Comparison of ENCODE assay signal across 20 cellular contexts in genomic region chr6:46051962-46052361, GRCh38. TPM values are rescaled to one million over a fixed set of nuclear protein-coding genes. Genes with fewer than 3 reads are reported as not detected.
DNase-seq lines count a peak whose midpoint lies in the region; ATAC-seq lines count a peak whose summit lies in the region.
"Had no signal": no experiment of that assay in that cellular context is flagged by ENCODE, and none has a peak within 500 bp of the region (broad histone marks: within the 10 kb centered on the region; RNA-seq: fewer than 3 reads in every experiment).

No MANE protein-coding gene starts in this region.

- H3K27me3 ChIP-seq in skeletal muscle tissue (ENCODE audit: control insufficient read depth in 3 of 3, insufficient read depth in 3 of 3, low read length in 3 of 3): no peaks in the 10 kb centered on the region
- H3K27me3 ChIP-seq: vagina had no signal

- ATAC-seq in sciatic nerve: no peak
- ATAC-seq: HCT116 had no signal

- H3K4me1 ChIP-seq in skeletal muscle tissue (ENCODE audit: control insufficient read depth in 3 of 3, insufficient read depth in 3 of 3, low read length in 3 of 3): peaks cover 24 to 51% (median 39%) of the 10 kb centered on the region in 3 donors
- H3K4me1 ChIP-seq: prostate gland had no signal

- H3K9ac ChIP-seq in skeletal muscle tissue (ENCODE audit: low read depth in 1 of 3, low read length in 3 of 3): no peak overlapping the region

- intact Hi-C loops in sciatic nerve (cut with DNase I): loop anchor here (5.0 kb wide), 1 partner anchor 1740 kb away; no protein-coding TSS in a partner anchor

- H3K27ac ChIP-seq in skeletal muscle tissue (ENCODE audit: low read depth, low read length): peak overlapping the region; percentile 92
- H3K27ac ChIP-seq: prostate gland had no signal

- no peak overlapping the region for H3K4me3 ChIP-seq in skeletal muscle tissue (ENCODE audit: low read length in 3 of 3)
- H3K4me3 ChIP-seq: prostate gland, vagina had no signal

- no peaks in the 10 kb centered on the region for H3K36me3 ChIP-seq in skeletal muscle tissue (ENCODE audit: control insufficient read depth in 3 of 3, insufficient read depth in 3 of 3, low read length in 3 of 3)
- H3K36me3 ChIP-seq: prostate gland, vagina had no signal

- DNase-seq in NCI-H748 (lab: John Stamatoyannopoulos, UW; ENCODE audit: unreplicated experiment) (peak; percentile 42), NCI-H748 treated with DMSO at 0.1 percent for 48 hours (lab: John Stamatoyannopoulos, UW) (no peak), NCI-H69 (lab: John Stamatoyannopoulos, UW) (peak; percentile 47), fibroblast of peridontal ligament (ENCODE audit: extremely low read depth) (peak; percentile 3), sciatic nerve (ENCODE audit: low spot score) (no peak), SIG-M5 treated with dmso at 0.1 percent for 504 hours (lab: John Stamatoyannopoulos, UW; ENCODE audit: unreplicated experiment) (no peak)
- DNase-seq in stimulated activated CD4-positive, alpha-beta T cell treated with anti-CD3 and anti-CD28 coated beads, Interleukin-4, amount 100 ng/mL, for 1 hour: no peak
- DNase-seq: activated CD4-positive, CD25-positive, alpha-beta regulatory T cell treated with anti-CD3 and anti-CD28 coated beads, Interleukin-2, amount 50 U/mL, for 72 hours; CD4-positive, alpha-beta T cell; Karpas-422; mesendoderm; NCI-H1105 treated with DMSO at 0.1 percent for 48 hours; stimulated activated naive CD4-positive, alpha-beta T cell treated with Interleukin-2 at 50 U/mL for 16 hours; T1000 had no signal

- H3K9me3 ChIP-seq in skeletal muscle tissue (ENCODE audit: control insufficient read depth in 3 of 3, low read length in 3 of 3): no peaks in the 10 kb centered on the region
- H3K9me3 ChIP-seq: prostate gland, vagina had no signal

RNA-seq across cellular contexts. Expression of gene CLIC5, which starts 36.3 kb away (rescaled TPM):
- 7.8 TPM for total RNA-seq in skeletal muscle tissue
- total RNA-seq in sciatic nerve: 42.6 TPM
- total RNA-seq: A673, HT1080 had no signal

Comparison
In these comparisons a context has a peak if more than half of its experiments do, and no peak if none do; other contexts are left out.
1. DNase-seq: peak in NCI-H748 (single experiment), NCI-H69 (single experiment) and fibroblast of peridontal ligament (single experiment); none in NCI-H748 treated with DMSO at 0.1 percent for 48 hours (single experiment), sciatic nerve (single experiment), stimulated activated CD4-positive, alpha-beta T cell treated with anti-CD3 and anti-CD28 coated beads, Interleukin-4, amount 100 ng/mL, for 1 hour (single experiment) and SIG-M5 treated with dmso at 0.1 percent for 504 hours (single experiment).